In the genomic region with DNA sequence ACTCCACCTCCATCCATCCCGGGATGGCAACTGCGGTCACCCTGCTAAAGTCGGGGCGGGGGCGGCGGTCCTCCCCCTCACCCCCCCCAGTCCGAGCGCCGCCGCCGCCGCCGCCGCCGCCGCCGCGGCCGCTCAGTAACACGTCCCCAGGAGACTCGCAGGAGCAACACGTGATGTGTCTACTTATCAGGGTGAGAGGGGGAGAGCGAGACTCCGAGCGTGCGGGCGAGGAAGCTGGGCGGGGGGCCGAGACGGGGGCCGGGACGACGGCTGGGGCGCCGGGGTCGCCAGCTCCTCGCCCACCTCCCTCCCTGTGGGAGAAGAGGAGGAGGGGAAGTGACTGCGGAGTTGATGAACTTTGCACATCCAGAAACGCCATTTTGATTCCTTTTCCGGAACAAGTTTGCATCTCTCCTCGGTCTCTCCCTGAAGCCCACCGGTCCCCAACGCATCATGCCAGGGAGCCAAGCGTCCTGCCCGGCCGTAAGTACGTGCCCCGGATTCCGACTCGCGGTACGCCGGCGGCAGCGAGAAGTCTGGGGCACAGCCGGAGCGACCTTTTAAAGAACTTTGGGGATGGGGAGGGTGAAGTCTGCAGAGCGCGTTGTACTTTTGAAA, we compare ENCODE assay signal across 8 cellular contexts. TPM values are rescaled to one million over a fixed set of nuclear protein-coding genes. Genes with fewer than 3 reads are reported as not detected.
DNase-seq lines count a peak whose midpoint lies in the region; ATAC-seq and TF ChIP-seq lines count a peak whose summit lies in the region.

A gene with protein sequence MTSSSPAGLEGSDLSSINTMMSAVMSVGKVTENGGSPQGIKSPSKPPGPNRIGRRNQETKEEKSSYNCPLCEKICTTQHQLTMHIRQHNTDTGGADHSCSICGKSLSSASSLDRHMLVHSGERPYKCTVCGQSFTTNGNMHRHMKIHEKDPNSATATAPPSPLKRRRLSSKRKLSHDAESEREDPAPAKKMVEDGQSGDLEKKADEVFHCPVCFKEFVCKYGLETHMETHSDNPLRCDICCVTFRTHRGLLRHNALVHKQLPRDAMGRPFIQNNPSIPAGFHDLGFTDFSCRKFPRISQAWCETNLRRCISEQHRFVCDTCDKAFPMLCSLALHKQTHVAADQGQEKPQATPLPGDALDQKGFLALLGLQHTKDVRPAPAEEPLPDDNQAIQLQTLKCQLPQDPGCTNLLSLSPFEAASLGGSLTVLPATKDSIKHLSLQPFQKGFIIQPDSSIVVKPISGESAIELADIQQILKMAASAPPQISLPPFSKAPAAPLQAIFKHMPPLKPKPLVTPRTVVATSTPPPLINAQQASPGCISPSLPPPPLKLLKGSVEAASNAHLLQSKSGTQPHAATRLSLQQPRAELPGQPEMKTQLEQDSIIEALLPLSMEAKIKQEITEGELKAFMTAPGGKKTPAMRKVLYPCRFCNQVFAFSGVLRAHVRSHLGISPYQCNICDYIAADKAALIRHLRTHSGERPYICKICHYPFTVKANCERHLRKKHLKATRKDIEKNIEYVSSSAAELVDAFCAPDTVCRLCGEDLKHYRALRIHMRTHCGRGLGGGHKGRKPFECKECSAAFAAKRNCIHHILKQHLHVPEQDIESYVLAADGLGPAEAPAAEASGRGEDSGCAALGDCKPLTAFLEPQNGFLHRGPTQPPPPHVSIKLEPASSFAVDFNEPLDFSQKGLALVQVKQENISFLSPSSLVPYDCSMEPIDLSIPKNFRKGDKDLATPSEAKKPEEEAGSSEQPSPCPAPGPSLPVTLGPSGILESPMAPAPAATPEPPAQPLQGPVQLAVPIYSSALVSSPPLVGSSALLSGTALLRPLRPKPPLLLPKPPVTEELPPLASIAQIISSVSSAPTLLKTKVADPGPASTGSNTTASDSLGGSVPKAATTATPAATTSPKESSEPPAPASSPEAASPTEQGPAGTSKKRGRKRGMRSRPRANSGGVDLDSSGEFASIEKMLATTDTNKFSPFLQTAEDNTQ (N-terminal part only) (plus strand): TSS at position 384 of the 618 bp plus-strand sequence. CDS start 73,951 bp downstream, outside the sequence.

- no peaks in the 10 kb centered on the region for H3K9me3 Mint-ChIP-seq in CD8-positive, alpha-beta T cell

- peak within 1 kb of the TSS; percentile 95 for H3K4me3 Mint-ChIP-seq in CD8-positive, alpha-beta T cell

- intact Hi-C loops in CD8-positive, alpha-beta T cell (cut with DNase I, micrococcal nuclease), result loop anchor here (1.0 to 10.0 kb wide), 9 partner anchors 33 to 1845 kb away; a partner anchor contains a TSS

- ATAC-seq in CD8-positive, alpha-beta T cell, result peak; percentile 43
- ATAC-seq in GM19452 (IDR thresholded peaks at IDR 0.05; ENCODE audit: unreplicated experiment) (peak; percentile 68), RWPE2 (ENCODE audit: low read depth) (peak; percentile 53), foreskin keratinocyte (peak; percentile 60), upper lobe of left lung (ENCODE audit: low FRiP score in 2 of 2) (peak; percentile 74 to 80)

- H3K27ac Mint-ChIP-seq in CD8-positive, alpha-beta T cell, result peak within 1 kb of the TSS; percentile 97

- H3K4me1 Mint-ChIP-seq in CD8-positive, alpha-beta T cell (ENCODE audit: low read depth), result peaks cover 41% of the 10 kb centered on the region

- peak in 2 of 4 donors; percentile 23 to 65 for TF ChIP-seq POLR2A in upper lobe of left lung (IDR thresholded peaks at IDR 0.05)

- H3K27me3 ChIP-seq in CD8-positive, alpha-beta T cell (ENCODE audit: insufficient read depth, low read length), result no peaks in the 10 kb centered on the region
- no peaks in the 10 kb centered on the region for H3K27me3 ChIP-seq in RWPE2 (ENCODE audit: insufficient read depth, poor library complexity, severe bottlenecking)
- H3K27me3 ChIP-seq in foreskin keratinocyte, result no peaks in the 10 kb centered on the region
- H3K27me3 ChIP-seq in neutrophil, result no peaks in the 10 kb centered on the region
- H3K27me3 ChIP-seq in upper lobe of left lung, result no peaks in the 10 kb centered on the region

- CTCF ChIA-PET in CD8-positive, alpha-beta T cell (lab: Charles Lee), result interaction anchor here (1.0 to 2.4 kb wide), 3 partner anchors 21 to 31 kb away, joined by 3 to 6 read pairs (median 5); no protein-coding TSS in a partner anchor

- POLR2A ChIA-PET in CD8-positive, alpha-beta T cell (lab: Charles Lee), result interaction anchor here (0.9 to 6.6 kb wide), 6 partner anchors 9 to 296 kb away, joined by 3 to 43 read pairs (median 4); no protein-coding TSS in a partner anchor

- TF ChIP-seq CTCF in CD8-positive, alpha-beta T cell (IDR thresholded peaks at IDR 0.05), result no peak
- no peak for TF ChIP-seq CTCF in RWPE2 (IDR thresholded peaks at IDR 0.05; ENCODE audit: poor library complexity, severe bottlenecking)
- no peak for TF ChIP-seq CTCF in foreskin keratinocyte (conservative IDR thresholded peaks at IDR 0.05)
- TF ChIP-seq CTCF in neutrophil (IDR thresholded peaks at IDR 0.05), result no peak
- TF ChIP-seq CTCF in upper lobe of left lung (IDR thresholded peaks at IDR 0.05), result no peak

- H3K4me1 ChIP-seq in CD8-positive, alpha-beta T cell (ENCODE audit: insufficient read depth, low read length), result peaks cover 31% of the 10 kb centered on the region
- peaks cover 21% of the 10 kb centered on the region for H3K4me1 ChIP-seq in RWPE2 (ENCODE audit: insufficient read depth, poor library complexity, severe bottlenecking)
- peaks cover 30% of the 10 kb centered on the region for H3K4me1 ChIP-seq in foreskin keratinocyte
- H3K4me1 ChIP-seq in neutrophil (ENCODE audit: control insufficient read depth in 1 of 2, insufficient read depth in 1 of 2, low read depth in 1 of 2, low read length in 1 of 2), result peaks cover 36 to 39% of the 10 kb centered on the region in 2 experiments
- peaks cover 18 to 37% (median 26%) of the 10 kb centered on the region in 4 donors for H3K4me1 ChIP-seq in upper lobe of left lung

- peaks cover 13% of the 10 kb centered on the region for H3K36me3 Mint-ChIP-seq in CD8-positive, alpha-beta T cell

- no peaks in the 10 kb centered on the region for H3K27me3 Mint-ChIP-seq in CD8-positive, alpha-beta T cell (ENCODE audit: low read depth)

- H3K36me3 ChIP-seq in CD8-positive, alpha-beta T cell (ENCODE audit: insufficient read depth, low read length), result no peaks in the 10 kb centered on the region
- H3K36me3 ChIP-seq in RWPE2 (ENCODE audit: low read depth), result no peaks in the 10 kb centered on the region
- H3K36me3 ChIP-seq in neutrophil, result no peaks in the 10 kb centered on the region
- H3K36me3 ChIP-seq in upper lobe of left lung, result no peaks in the 10 kb centered on the region

- TF ChIP-seq EP300 in upper lobe of left lung (IDR thresholded peaks at IDR 0.05), result no peak

- peak; percentile 22 to 74 (median 54) for DNase-seq in CD8-positive, alpha-beta T cell
- DNase-seq in HK-2 (ENCODE audit: unreplicated experiment) (peak; percentile 56), RWPE2 (ENCODE audit: low spot score) (no peak), foreskin keratinocyte (peak in 1 of 2 donors; percentile 64), upper lobe of left lung (peak; percentile 82 to 92)
- DNase-seq in activated gamma-delta T cell treated with anti-CD3 and anti-CD28 coated beads, Interleukin-2, amount 50 U/mL, for 16 hours (ENCODE audit: low read depth), result peak; percentile 43

- peak within 1 kb of the TSS; percentile 97 for H3K4me3 ChIP-seq in CD8-positive, alpha-beta T cell (ENCODE audit: low read depth, low read length)
- H3K4me3 ChIP-seq in RWPE2 (ENCODE audit: severe bottlenecking) (peak within 1 kb of the TSS; percentile 83), neutrophil (ENCODE audit: low read depth in 1 of 2, low read length in 1 of 2) (peak within 1 kb of the TSS; percentile 93 to 98), upper lobe of left lung (peak within 1 kb of the TSS; percentile 65 to 99 (median 90))

- H3K9me3 ChIP-seq in CD8-positive, alpha-beta T cell (ENCODE audit: low read length), result no peaks in the 10 kb centered on the region
- H3K9me3 ChIP-seq in RWPE2 (ENCODE audit: severe bottlenecking) (no peaks in the 10 kb centered on the region), neutrophil (no peaks in the 10 kb centered on the region), upper lobe of left lung (no peaks in the 10 kb centered on the region)

- 0 to 1% methylated on average over 23 to 35 of the region's 59 CpGs for WGBS in upper lobe of left lung, 2 donors

- H3K27ac ChIP-seq in CD8-positive, alpha-beta T cell (ENCODE audit: low read depth, low read length), result peak within 1 kb of the TSS; percentile 84
- H3K27ac ChIP-seq in RWPE2 (ENCODE audit: poor library complexity, severe bottlenecking) (peak within 1 kb of the TSS; percentile 73), foreskin keratinocyte (peak within 1 kb of the TSS; percentile 96), neutrophil (peak within 1 kb of the TSS; percentile 87), upper lobe of left lung (peak within 1 kb of the TSS; percentile 93 to 96 (median 95))

RNA-seq across cellular contexts. Expression of the gene that starts here (rescaled TPM):
- total RNA-seq in CD8-positive, alpha-beta T cell, result 10 to 100 TPM; 47.1 to 52.4 TPM
- total RNA-seq in foreskin keratinocyte, result 25.4 and 25.8 TPM in 2 replicates
- 2.9 and 3.2 TPM in 2 replicates for polyA plus RNA-seq in foreskin keratinocyte
- 100 to 1,000 TPM in 2 of 6 donors, 10 to 100 TPM in 4; 44.2 to 112 (median 60.5) TPM for total RNA-seq in upper lobe of left lung
